Comparison of ENCODE assay signal across 13 cellular contexts in the genomic region with DNA sequence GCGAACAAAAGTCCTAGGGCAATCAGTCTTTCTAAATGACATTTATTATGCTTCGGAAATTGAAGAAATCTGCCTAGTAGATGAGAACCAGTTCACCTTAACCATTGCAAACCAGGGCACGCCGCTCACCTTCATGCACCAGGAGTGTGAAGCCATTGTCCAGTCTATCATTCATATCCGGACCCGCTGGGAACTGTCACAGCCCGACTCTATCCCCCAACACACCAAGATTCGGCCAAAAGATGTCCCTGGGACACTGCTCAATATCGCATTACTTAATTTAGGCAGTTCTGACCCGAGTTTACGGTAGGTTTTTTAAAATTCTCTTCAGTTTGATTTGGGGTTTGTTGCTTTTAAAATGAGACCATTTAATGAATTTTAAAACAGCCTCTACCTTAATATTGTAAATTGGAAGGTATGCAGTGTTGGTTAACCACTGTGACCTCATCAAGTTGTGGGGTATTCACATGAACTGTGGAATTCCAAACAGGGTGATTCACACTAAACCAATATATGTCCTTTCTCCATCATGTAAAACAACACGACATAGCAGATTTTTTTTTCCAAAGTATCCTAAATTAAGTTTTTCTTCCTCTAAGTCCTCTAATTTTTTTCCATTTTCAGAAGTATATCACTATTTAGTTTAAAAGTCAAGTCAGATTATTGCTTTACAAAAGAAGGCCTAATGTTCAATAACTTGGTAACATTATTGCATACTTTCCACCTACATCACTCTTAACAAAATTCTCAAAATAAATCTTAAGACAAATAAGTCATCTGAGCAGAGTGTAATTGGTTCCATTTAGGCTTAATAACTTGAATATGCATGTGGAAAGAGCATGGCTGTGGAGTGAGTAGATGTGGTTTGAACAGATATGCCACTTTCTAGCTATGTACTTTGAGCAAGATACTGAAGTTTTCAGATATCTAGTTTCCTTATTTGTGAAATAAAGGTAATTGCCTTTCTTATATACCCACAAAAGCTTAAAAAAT. TPM values are rescaled to one million over a fixed set of nuclear protein-coding genes. Genes with fewer than 3 reads are reported as not detected.
DNase-seq lines count a peak whose midpoint lies in the region; ATAC-seq lines count a peak whose summit lies in the region.
"Had no signal": no experiment of that assay in that cellular context is flagged by ENCODE, and none has a peak within 500 bp of the region (broad histone marks: within the 10 kb centered on the region; RNA-seq: fewer than 3 reads in every experiment).

No MANE protein-coding gene starts in this region.

- H3K14ac ChIP-seq in trophoblast cell (ENCODE audit: low read length) = no peak overlapping the region

- H3K4me3 ChIP-seq in SJSA1 = no peak overlapping the region
- peak overlapping the region; percentile 21 for H3K4me3 ChIP-seq in skeletal muscle satellite cell (ENCODE audit: low read length)
- H3K4me3 ChIP-seq in trophoblast cell (ENCODE audit: low read depth, low read length) = no peak overlapping the region
- H3K4me3 ChIP-seq: left ventricle myocardium inferior, prostate gland had no signal

- peak overlapping the region; percentile 65 for H3K4me2 ChIP-seq in skeletal muscle satellite cell (ENCODE audit: low read length)
- no peak overlapping the region for H3K4me2 ChIP-seq in trophoblast cell (ENCODE audit: low read length)

- H3K79me2 ChIP-seq in trophoblast cell (ENCODE audit: control insufficient read depth, insufficient read depth, low read length, poor library complexity) = no peaks in the 10 kb centered on the region

- H2BK5ac ChIP-seq in trophoblast cell (ENCODE audit: low read depth, low read length, poor library complexity) = no peak overlapping the region

- H2BK120ac ChIP-seq in trophoblast cell (ENCODE audit: insufficient read depth, low read length, poor library complexity) = no peak overlapping the region

- no peak overlapping the region for H4K12ac ChIP-seq in trophoblast cell (ENCODE audit: low read depth, low read length)

- H3K23ac ChIP-seq in trophoblast cell (ENCODE audit: low read length) = no peak overlapping the region

- H3K4ac ChIP-seq in trophoblast cell (ENCODE audit: low read depth, low read length) = no peak overlapping the region

- H3K9ac ChIP-seq in skeletal muscle satellite cell (ENCODE audit: low read depth, low read length) (peak overlapping the region; percentile 60), trophoblast cell (ENCODE audit: low read length) (no peak overlapping the region)

- ATAC-seq in GM19397 (IDR thresholded peaks at IDR 0.05; ENCODE audit: unreplicated experiment) = no peak

- H4K8ac ChIP-seq in trophoblast cell (ENCODE audit: low read depth, low read length) = no peak overlapping the region

- H4K91ac ChIP-seq in trophoblast cell (ENCODE audit: low read depth, low read length) = no peak overlapping the region

- no CpG with 5 or more reads among the region's 12 CpGs for WGBS in trophoblast cell (ENCODE audit: extremely low coverage, insufficient coverage, insufficient read length)

- H3K79me1 ChIP-seq in trophoblast cell (ENCODE audit: low read length) = no peaks in the 10 kb centered on the region

- H3K36me3 ChIP-seq in SJSA1 = peaks cover 30% of the 10 kb centered on the region
- H3K36me3 ChIP-seq in skeletal muscle satellite cell (ENCODE audit: insufficient read depth, low read length) = peaks cover 5% of the 10 kb centered on the region
- H3K36me3 ChIP-seq in trophoblast cell (ENCODE audit: control insufficient read depth in 1 of 2, insufficient read depth in 2 of 2, low read length in 2 of 2) = peaks cover 5 to 11% of the 10 kb centered on the region in 2 experiments
- H3K36me3 ChIP-seq: prostate gland had no signal

- no peak overlapping the region for H3K18ac ChIP-seq in trophoblast cell (ENCODE audit: low read length)

- H3K9me3 ChIP-seq in SJSA1 (replicated peaks) (no peaks in the 10 kb centered on the region), skeletal muscle satellite cell (replicated peaks; ENCODE audit: low read length) (no peaks in the 10 kb centered on the region), trophoblast cell (ENCODE audit: insufficient read depth, low read depth, low read length) (no peaks in the 10 kb centered on the region)
- H3K9me3 ChIP-seq: left ventricle myocardium inferior, prostate gland had no signal

- H3K27ac ChIP-seq in SJSA1 (peak overlapping the region; percentile 90), trophoblast cell (ENCODE audit: low read depth, low read length) (no peak overlapping the region)
- H3K27ac ChIP-seq: left ventricle myocardium inferior, prostate gland had no signal

- H3K27me3 ChIP-seq in SJSA1 (replicated peaks) (no peaks in the 10 kb centered on the region), skeletal muscle satellite cell (ENCODE audit: control insufficient read depth, insufficient read depth, low read length) (no peaks in the 10 kb centered on the region), trophoblast cell (ENCODE audit: insufficient read depth, low read length) (no peaks in the 10 kb centered on the region)

- H2AFZ ChIP-seq in trophoblast cell (ENCODE audit: insufficient read depth, low read length, poor library complexity) = no peak overlapping the region

- H2AK5ac ChIP-seq in trophoblast cell (ENCODE audit: low read length) = no peak overlapping the region

- peak; percentile 86 for DNase-seq in H4 (ENCODE audit: low spot score)
- DNase-seq in SJSA1 (ENCODE audit: low read depth in 1 of 2, low spot score in 2 of 2) = peak; percentile 55 to 86
- peak; percentile 81 for DNase-seq in fibroblast of gingiva (ENCODE audit: low read depth)
- no peak for DNase-seq in trophoblast cell
- no peak for DNase-seq in activated CD8-positive, alpha-beta memory T cell treated with anti-CD3 and anti-CD28 coated beads, Interleukin-2, amount 50 U/mL, for 4 hours
- DNase-seq: GDM1, H7, left ventricle myocardium inferior, NCI-H1436 treated with DMSO at 0.1 percent for 48 hours, OCI-M1 had no signal

- no peak overlapping the region for H2BK12ac ChIP-seq in trophoblast cell (ENCODE audit: low read length)

- H3K4me1 ChIP-seq in SJSA1 (replicated peaks) (peaks cover 34% of the 10 kb centered on the region), skeletal muscle satellite cell (ENCODE audit: control insufficient read depth, insufficient read depth, low read length) (peaks cover 17% of the 10 kb centered on the region), trophoblast cell (ENCODE audit: control insufficient read depth in 1 of 2, insufficient read depth in 2 of 2, low read length in 2 of 2) (peaks cover 0 to 5% of the 10 kb centered on the region in 2 experiments)
- H3K4me1 ChIP-seq: left ventricle myocardium inferior, prostate gland had no signal

RNA-seq across cellular contexts. Expression of a gene that starts 6.4 kb away (rescaled TPM):
- total RNA-seq in H4 (2014; rRNA removed; shearing (Covaris generic)) = 4.8 and 7.7 TPM in 2 replicates
- total RNA-seq in SJSA1 (2014; rRNA removed; shearing (Covaris generic)) = 7.6 and 10.7 TPM in 2 replicates
- 2.4 and 6.6 TPM in 2 replicates for total RNA-seq in skeletal muscle satellite cell (2012; rRNA removed)
- polyA plus RNA-seq in trophoblast cell (2013) = 0.11 and 0.14 TPM in 2 replicates
- total RNA-seq: H7 had no signal

RNA-seq across cellular contexts. Expression of a gene that starts 14.0 kb away (rescaled TPM):
- 0.23 and 0.39 TPM in 2 replicates for total RNA-seq in H4 (2014; rRNA removed; shearing (Covaris generic))
- total RNA-seq in SJSA1 (2014; rRNA removed; shearing (Covaris generic)) = 0.47 and 1.2 TPM in 2 replicates
- 0.44 and 1.5 TPM in 2 replicates for total RNA-seq in skeletal muscle satellite cell (2012; rRNA removed)
- not detected in 2 replicates for polyA plus RNA-seq in trophoblast cell (2013)
- total RNA-seq: H7 had no signal

RNA-seq across cellular contexts. Expression of a gene that starts 30.8 kb away (rescaled TPM):
- not detected in 2 replicates for total RNA-seq in H4 (2014; rRNA removed; shearing (Covaris generic))
- total RNA-seq in SJSA1 (2014; rRNA removed; shearing (Covaris generic)) = not detected in 2 replicates
- under 0.01 TPM in 1 of 2 replicates, not detected in the other for total RNA-seq in skeletal muscle satellite cell (2012; rRNA removed)
- polyA plus RNA-seq in trophoblast cell (2013) = 2.1 and 2.4 TPM in 2 replicates
- total RNA-seq: H7, prostate gland had no signal

Comparison
In these comparisons a context has a peak if more than half of its experiments do, and no peak if none do; other contexts are left out.
1. DNase-seq: peak in H4 (single experiment), SJSA1 (2 of 2) and fibroblast of gingiva (single experiment); none in trophoblast cell (0 of 2) and activated CD8-positive, alpha-beta memory T cell treated with anti-CD3 and anti-CD28 coated beads, Interleukin-2, amount 50 U/mL, for 4 hours (single experiment).